In genomic region chr9:111399211-111399739, GRCh38 we compare ENCODE assay signal across 25 cellular contexts.
"Had no signal": no experiment of that assay in that cellular context is flagged by ENCODE, and none has a peak within 500 bp of the region (broad histone marks: within the 10 kb centered on the region; RNA-seq: fewer than 3 reads in every experiment).

No MANE protein-coding gene starts in this region.

- H3K27me3 Mint-ChIP-seq: naive B cell; naive thymus-derived CD8-positive, alpha-beta T cell; natural killer cell treated with Interleukin-12 subunit alpha and Interleukin-12 subunit beta and Interleukin-15 and Interleukin-18, amount 100 ng/mL, for 72 hours; stimulated activated naive CD8-positive, alpha-beta T cell treated with anti-CD3 and anti-CD28 coated beads, Interleukin-15, amount 100 ng/mL, for 72 hours had no signal

- H3K9me3 ChIP-seq: pancreas, prostate gland, right lobe of liver, testis had no signal

- DNase-seq: naive B cell; naive thymus-derived CD8-positive, alpha-beta T cell; nephron progenitor cell; retina; right cardiac atrium; right lobe of liver; sigmoid colon; stimulated activated CD4-positive, alpha-beta T cell treated with anti-CD3 and anti-CD28 coated beads, Interleukin-2, amount 100 ng/mL, for 24 hours; stimulated activated CD4-positive, alpha-beta T cell treated with anti-CD3 and anti-CD28 coated beads, Interleukin-4, amount 100 ng/mL, for 24 hours; stimulated activated naive CD4-positive, alpha-beta T cell; stimulated activated naive CD8-positive, alpha-beta T cell treated with anti-CD3 and anti-CD28 coated beads, Interleukin-15, amount 100 ng/mL, for 72 hours; stimulated activated naive CD8-positive, alpha-beta T cell treated with anti-CD3 and anti-CD28 coated beads, Interleukin-15, Interleukin-2, amounts not matched to agents 100 U/mL and 50 U/mL, for 24 hours; substantia nigra; testis; tibial artery; upper lobe of left lung; uterus had no signal

- H3K4me1 ChIP-seq: pancreas, prostate gland, right lobe of liver, sigmoid colon, suprapubic skin, testis, tibial artery, transverse colon, upper lobe of left lung, uterus had no signal

- H3K4me3 ChIP-seq: pancreas, prostate gland, right lobe of liver, sigmoid colon, suprapubic skin, testis, tibial artery, transverse colon, upper lobe of left lung, uterus had no signal

- H3K4me1 Mint-ChIP-seq: naive B cell; neural crest cell; stimulated activated naive CD8-positive, alpha-beta T cell treated with anti-CD3 and anti-CD28 coated beads, Interleukin-15, amount 100 ng/mL, for 72 hours had no signal

- ATAC-seq: naive thymus-derived CD8-positive, alpha-beta T cell; right cardiac atrium; stimulated activated naive CD8-positive, alpha-beta T cell treated with anti-CD3 and anti-CD28 coated beads, Interleukin-15, Interleukin-2, amounts not matched to agents 100 U/mL and 50 U/mL, for 24 hours had no signal

- H3K4me3 Mint-ChIP-seq: naive thymus-derived CD8-positive, alpha-beta T cell; natural killer cell treated with Interleukin-12 subunit alpha and Interleukin-12 subunit beta and Interleukin-15 and Interleukin-18, amount 100 ng/mL, for 72 hours; nephron progenitor cell; neural crest cell; stimulated activated effector memory CD8-positive, alpha-beta T cell treated with anti-CD3 and anti-CD28 coated beads, Interleukin-12 subunit alpha, Interleukin-12 subunit beta, amount 100 ng/mL, for 72 hours; stimulated activated naive CD8-positive, alpha-beta T cell treated with anti-CD3 and anti-CD28 coated beads, Interleukin-15, amount 100 ng/mL, for 72 hours had no signal

- H3K36me3 ChIP-seq: uterus had no signal

- H3K27me3 ChIP-seq: neutrophil, pancreas, right lobe of liver, sigmoid colon, suprapubic skin, testis, tibial artery, transverse colon, upper lobe of left lung, uterus had no signal

- H3K27ac Mint-ChIP-seq: naive B cell; naive thymus-derived CD8-positive, alpha-beta T cell; natural killer cell treated with Interleukin-12 subunit alpha and Interleukin-12 subunit beta and Interleukin-15 and Interleukin-18, amount 100 ng/mL, for 72 hours; nephron progenitor cell; stimulated activated effector memory CD8-positive, alpha-beta T cell treated with anti-CD3 and anti-CD28 coated beads, Interleukin-12 subunit alpha, Interleukin-12 subunit beta, amount 100 ng/mL, for 72 hours; stimulated activated naive CD8-positive, alpha-beta T cell treated with anti-CD3 and anti-CD28 coated beads, Interleukin-15, amount 100 ng/mL, for 72 hours had no signal

- H3K27ac ChIP-seq: neutrophil, pancreas, prostate gland, right lobe of liver, sigmoid colon, suprapubic skin, testis, tibial artery, transverse colon, upper lobe of left lung, uterus had no signal
